1 cellular context compared by ENCODE assay signal in the genomic region with DNA sequence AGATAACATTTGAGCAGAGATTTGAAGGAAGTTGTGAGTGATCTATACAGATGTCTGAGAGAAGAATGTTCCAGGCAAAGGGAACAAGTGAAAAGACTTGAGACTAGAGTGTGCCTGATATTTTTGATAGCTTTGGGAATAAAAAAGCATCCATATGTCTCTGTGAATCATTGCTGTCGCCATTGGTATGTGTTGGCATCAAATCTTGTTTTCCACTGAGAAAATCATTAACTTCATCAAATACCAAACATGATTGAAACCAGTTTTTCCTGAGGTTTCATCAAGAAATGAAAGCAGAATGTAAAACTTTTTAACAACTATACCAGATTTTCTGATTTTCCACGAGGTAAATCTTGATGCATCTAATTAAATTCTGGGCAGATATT.
TF ChIP-seq lines count a peak whose summit lies in the region.

No MANE protein-coding gene starts in this region.

TF ChIP-seq in K562, 482 proteins besides CTCF, POLR2A, EP300 and RAD21 (continued from another document):
- TF ChIP-seq, protein P1, sequence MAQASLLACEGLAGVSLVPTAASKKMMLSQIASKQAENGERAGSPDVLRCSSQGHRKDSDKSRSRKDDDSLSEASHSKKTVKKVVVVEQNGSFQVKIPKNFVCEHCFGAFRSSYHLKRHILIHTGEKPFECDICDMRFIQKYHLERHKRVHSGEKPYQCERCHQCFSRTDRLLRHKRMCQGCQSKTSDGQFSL (CRISPR knock-in tag; IDR thresholded peaks at IDR 0.05): no peak
- TF ChIP-seq, protein P1 (tag; IDR thresholded peaks at IDR 0.05): no peak
- TF ChIP-seq FOS (IDR thresholded peaks at IDR 0.05; ENCODE audit: extremely low read depth, insufficient read length): no peak
- no peak for TF ChIP-seq ZKSCAN3 (CRISPR knock-in tag; IDR thresholded peaks at IDR 0.05)
- TF ChIP-seq POLR2H (tag; IDR thresholded peaks at IDR 0.05; ENCODE audit: low read depth): no peak
- TF ChIP-seq, protein P2, sequence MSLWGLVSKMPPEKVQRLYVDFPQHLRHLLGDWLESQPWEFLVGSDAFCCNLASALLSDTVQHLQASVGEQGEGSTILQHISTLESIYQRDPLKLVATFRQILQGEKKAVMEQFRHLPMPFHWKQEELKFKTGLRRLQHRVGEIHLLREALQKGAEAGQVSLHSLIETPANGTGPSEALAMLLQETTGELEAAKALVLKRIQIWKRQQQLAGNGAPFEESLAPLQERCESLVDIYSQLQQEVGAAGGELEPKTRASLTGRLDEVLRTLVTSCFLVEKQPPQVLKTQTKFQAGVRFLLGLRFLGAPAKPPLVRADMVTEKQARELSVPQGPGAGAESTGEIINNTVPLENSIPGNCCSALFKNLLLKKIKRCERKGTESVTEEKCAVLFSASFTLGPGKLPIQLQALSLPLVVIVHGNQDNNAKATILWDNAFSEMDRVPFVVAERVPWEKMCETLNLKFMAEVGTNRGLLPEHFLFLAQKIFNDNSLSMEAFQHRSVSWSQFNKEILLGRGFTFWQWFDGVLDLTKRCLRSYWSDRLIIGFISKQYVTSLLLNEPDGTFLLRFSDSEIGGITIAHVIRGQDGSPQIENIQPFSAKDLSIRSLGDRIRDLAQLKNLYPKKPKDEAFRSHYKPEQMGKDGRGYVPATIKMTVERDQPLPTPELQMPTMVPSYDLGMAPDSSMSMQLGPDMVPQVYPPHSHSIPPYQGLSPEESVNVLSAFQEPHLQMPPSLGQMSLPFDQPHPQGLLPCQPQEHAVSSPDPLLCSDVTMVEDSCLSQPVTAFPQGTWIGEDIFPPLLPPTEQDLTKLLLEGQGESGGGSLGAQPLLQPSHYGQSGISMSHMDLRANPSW (CRISPR knock-in tag; IDR thresholded peaks at IDR 0.05): no peak
- TF ChIP-seq, protein P3, sequence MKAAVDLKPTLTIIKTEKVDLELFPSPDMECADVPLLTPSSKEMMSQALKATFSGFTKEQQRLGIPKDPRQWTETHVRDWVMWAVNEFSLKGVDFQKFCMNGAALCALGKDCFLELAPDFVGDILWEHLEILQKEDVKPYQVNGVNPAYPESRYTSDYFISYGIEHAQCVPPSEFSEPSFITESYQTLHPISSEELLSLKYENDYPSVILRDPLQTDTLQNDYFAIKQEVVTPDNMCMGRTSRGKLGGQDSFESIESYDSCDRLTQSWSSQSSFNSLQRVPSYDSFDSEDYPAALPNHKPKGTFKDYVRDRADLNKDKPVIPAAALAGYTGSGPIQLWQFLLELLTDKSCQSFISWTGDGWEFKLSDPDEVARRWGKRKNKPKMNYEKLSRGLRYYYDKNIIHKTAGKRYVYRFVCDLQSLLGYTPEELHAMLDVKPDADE (conservative IDR thresholded peaks at IDR 0.05; ENCODE audit: control insufficient read depth, low read depth, low read length): no peak
- TF ChIP-seq MIER1 (IDR thresholded peaks at IDR 0.05; ENCODE audit: low read depth): no peak
- TF ChIP-seq, protein P4, sequence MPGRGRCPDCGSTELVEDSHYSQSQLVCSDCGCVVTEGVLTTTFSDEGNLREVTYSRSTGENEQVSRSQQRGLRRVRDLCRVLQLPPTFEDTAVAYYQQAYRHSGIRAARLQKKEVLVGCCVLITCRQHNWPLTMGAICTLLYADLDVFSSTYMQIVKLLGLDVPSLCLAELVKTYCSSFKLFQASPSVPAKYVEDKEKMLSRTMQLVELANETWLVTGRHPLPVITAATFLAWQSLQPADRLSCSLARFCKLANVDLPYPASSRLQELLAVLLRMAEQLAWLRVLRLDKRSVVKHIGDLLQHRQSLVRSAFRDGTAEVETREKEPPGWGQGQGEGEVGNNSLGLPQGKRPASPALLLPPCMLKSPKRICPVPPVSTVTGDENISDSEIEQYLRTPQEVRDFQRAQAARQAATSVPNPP (IDR thresholded peaks at IDR 0.05; ENCODE audit: borderline replicate concordance, insufficient read depth, insufficient read length): no peak
- TF ChIP-seq, protein P5, sequence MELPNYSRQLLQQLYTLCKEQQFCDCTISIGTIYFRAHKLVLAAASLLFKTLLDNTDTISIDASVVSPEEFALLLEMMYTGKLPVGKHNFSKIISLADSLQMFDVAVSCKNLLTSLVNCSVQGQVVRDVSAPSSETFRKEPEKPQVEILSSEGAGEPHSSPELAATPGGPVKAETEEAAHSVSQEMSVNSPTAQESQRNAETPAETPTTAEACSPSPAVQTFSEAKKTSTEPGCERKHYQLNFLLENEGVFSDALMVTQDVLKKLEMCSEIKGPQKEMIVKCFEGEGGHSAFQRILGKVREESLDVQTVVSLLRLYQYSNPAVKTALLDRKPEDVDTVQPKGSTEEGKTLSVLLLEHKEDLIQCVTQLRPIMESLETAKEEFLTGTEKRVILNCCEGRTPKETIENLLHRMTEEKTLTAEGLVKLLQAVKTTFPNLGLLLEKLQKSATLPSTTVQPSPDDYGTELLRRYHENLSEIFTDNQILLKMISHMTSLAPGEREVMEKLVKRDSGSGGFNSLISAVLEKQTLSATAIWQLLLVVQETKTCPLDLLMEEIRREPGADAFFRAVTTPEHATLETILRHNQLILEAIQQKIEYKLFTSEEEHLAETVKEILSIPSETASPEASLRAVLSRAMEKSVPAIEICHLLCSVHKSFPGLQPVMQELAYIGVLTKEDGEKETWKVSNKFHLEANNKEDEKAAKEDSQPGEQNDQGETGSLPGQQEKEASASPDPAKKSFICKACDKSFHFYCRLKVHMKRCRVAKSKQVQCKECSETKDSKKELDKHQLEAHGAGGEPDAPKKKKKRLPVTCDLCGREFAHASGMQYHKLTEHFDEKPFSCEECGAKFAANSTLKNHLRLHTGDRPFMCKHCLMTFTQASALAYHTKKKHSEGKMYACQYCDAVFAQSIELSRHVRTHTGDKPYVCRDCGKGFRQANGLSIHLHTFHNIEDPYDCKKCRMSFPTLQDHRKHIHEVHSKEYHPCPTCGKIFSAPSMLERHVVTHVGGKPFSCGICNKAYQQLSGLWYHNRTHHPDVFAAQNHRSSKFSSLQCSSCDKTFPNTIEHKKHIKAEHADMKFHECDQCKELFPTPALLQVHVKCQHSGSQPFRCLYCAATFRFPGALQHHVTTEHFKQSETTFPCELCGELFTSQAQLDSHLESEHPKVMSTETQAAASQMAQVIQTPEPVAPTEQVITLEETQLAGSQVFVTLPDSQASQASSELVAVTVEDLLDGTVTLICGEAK (IDR thresholded peaks at IDR 0.05): no peak
- TF ChIP-seq, protein P5 (CRISPR knock-in tag; IDR thresholded peaks at IDR 0.05): no peak
- no peak for TF ChIP-seq L3MBTL2 (IDR thresholded peaks at IDR 0.05)
- no peak for TF ChIP-seq ZNF184 (CRISPR knock-in tag; IDR thresholded peaks at IDR 0.05)
- no peak for TF ChIP-seq MTA2 (IDR thresholded peaks at IDR 0.05; ENCODE audit: low read depth)
- TF ChIP-seq, protein P6, sequence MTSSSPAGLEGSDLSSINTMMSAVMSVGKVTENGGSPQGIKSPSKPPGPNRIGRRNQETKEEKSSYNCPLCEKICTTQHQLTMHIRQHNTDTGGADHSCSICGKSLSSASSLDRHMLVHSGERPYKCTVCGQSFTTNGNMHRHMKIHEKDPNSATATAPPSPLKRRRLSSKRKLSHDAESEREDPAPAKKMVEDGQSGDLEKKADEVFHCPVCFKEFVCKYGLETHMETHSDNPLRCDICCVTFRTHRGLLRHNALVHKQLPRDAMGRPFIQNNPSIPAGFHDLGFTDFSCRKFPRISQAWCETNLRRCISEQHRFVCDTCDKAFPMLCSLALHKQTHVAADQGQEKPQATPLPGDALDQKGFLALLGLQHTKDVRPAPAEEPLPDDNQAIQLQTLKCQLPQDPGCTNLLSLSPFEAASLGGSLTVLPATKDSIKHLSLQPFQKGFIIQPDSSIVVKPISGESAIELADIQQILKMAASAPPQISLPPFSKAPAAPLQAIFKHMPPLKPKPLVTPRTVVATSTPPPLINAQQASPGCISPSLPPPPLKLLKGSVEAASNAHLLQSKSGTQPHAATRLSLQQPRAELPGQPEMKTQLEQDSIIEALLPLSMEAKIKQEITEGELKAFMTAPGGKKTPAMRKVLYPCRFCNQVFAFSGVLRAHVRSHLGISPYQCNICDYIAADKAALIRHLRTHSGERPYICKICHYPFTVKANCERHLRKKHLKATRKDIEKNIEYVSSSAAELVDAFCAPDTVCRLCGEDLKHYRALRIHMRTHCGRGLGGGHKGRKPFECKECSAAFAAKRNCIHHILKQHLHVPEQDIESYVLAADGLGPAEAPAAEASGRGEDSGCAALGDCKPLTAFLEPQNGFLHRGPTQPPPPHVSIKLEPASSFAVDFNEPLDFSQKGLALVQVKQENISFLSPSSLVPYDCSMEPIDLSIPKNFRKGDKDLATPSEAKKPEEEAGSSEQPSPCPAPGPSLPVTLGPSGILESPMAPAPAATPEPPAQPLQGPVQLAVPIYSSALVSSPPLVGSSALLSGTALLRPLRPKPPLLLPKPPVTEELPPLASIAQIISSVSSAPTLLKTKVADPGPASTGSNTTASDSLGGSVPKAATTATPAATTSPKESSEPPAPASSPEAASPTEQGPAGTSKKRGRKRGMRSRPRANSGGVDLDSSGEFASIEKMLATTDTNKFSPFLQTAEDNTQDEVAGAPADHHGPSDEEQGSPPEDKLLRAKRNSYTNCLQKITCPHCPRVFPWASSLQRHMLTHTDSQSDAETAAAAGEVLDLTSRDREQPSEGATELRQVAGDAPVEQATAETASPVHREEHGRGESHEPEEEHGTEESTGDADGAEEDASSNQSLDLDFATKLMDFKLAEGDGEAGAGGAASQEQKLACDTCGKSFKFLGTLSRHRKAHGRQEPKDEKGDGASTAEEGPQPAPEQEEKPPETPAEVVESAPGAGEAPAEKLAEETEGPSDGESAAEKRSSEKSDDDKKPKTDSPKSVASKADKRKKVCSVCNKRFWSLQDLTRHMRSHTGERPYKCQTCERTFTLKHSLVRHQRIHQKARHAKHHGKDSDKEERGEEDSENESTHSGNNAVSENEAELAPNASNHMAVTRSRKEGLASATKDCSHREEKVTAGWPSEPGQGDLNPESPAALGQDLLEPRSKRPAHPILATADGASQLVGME (CRISPR knock-in tag; IDR thresholded peaks at IDR 0.05): no peak
- TF ChIP-seq YBX1 (IDR thresholded peaks at IDR 0.05): no peak
- no peak for TF ChIP-seq CAMTA2 (CRISPR knock-in tag; conservative IDR thresholded peaks at IDR 0.05)
- TF ChIP-seq CXXC5 (CRISPR knock-in tag; IDR thresholded peaks at IDR 0.05): no peak
- no peak for TF ChIP-seq ZNF282 (CRISPR knock-in tag; IDR thresholded peaks at IDR 0.05)
